In the genomic region with DNA sequence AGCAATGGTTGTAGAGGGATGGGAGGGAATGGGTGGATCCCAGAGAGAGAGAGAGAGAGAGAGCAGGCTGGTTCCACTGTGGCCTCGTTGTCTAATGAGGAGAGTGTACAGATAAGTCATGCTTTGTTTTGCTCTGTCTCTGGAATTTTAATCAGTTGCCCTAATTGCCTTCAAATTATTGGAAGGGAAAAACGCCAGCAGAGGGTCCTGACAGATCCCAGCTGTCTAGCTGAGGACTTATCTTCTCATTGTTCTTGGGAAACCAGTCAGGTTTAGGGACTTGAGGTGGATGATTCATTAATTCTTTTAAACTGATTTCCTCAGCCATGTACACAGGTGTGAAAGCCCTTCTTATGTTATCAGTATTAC, we compare ENCODE assay signal across 15 cellular contexts. TPM values are rescaled to one million over a fixed set of nuclear protein-coding genes. Genes with fewer than 3 reads are reported as not detected.
DNase-seq lines count a peak whose midpoint lies in the region; ATAC-seq and TF ChIP-seq lines count a peak whose summit lies in the region.
"Had no signal": no experiment of that assay in that cellular context is flagged by ENCODE, and none has a peak within 500 bp of the region (broad histone marks: within the 10 kb centered on the region; RNA-seq: fewer than 3 reads in every experiment).

No MANE protein-coding gene starts in this region.

- no peak overlapping the region for H3K4me3 ChIP-seq in fibroblast of pulmonary artery (replicated peaks; ENCODE audit: low read depth, low read length)

- TF ChIP-seq CTCF in fibroblast of pulmonary artery (IDR thresholded peaks at IDR 0.05; ENCODE audit: low read length, missing control alignments), result no peak

- DNase-seq in DMS 273 (lab: John Stamatoyannopoulos, UW; ENCODE audit: unreplicated experiment), result peak; percentile 41
- DNase-seq in DMS 273 treated with DMSO at 0.1 percent for 48 hours (lab: John Stamatoyannopoulos, UW), result no peak
- DNase-seq in RPMI7951 (ENCODE audit: low read depth), result peak; percentile 25
- peak; percentile 51 for DNase-seq in fibroblast of pulmonary artery (ENCODE audit: low read depth)
- peak; percentile 56 for DNase-seq in renal cortical epithelial cell (ENCODE audit: low read depth)
- DNase-seq in activated CD8-positive, alpha-beta memory T cell treated with anti-CD3 and anti-CD28 coated beads, Interleukin-2, amount 50 U/mL, for 4 hours, result no peak
- DNase-seq: activated CD4-positive, alpha-beta T cell treated with anti-CD3 and anti-CD28 coated beads, Interleukin-2, amount 50 U/mL, for 1 hour; activated effector memory CD4-positive, alpha-beta T cell treated with anti-CD3 and anti-CD28 coated beads, Interleukin-2, amount 50 U/mL, for 16 hours; Calu3; left ventricle myocardium superior; NCI-H1048; NCI-H446 treated with DMSO at 0.1 percent for 48 hours had no signal

- ATAC-seq in HG02938 (IDR thresholded peaks at IDR 0.05; ENCODE audit: unreplicated experiment) (no peak), GM21526 (IDR thresholded peaks at IDR 0.05; ENCODE audit: low FRiP score, unreplicated experiment) (no peak)
- ATAC-seq: left ventricle myocardium superior; natural killer cell treated with Interleukin-12 subunit alpha and Interleukin-12 subunit beta and Interleukin-15 and Interleukin-18, amount 100 ng/mL, for 72 hours had no signal

RNA-seq across cellular contexts. Expression of a gene that starts 58.5 kb away (rescaled TPM):
- 273 and 343 TPM in 2 replicates for total RNA-seq in RPMI7951 (2014; rRNA removed; shearing (Covaris generic))
- 64.9 and 90.2 TPM in 2 replicates for total RNA-seq in renal cortical epithelial cell

Comparison
In these comparisons a context has a peak if more than half of its experiments do, and no peak if none do; other contexts are left out.
1. DNase-seq: peak in DMS 273 (single experiment), RPMI7951 (single experiment), fibroblast of pulmonary artery (single experiment) and renal cortical epithelial cell (single experiment); none in DMS 273 treated with DMSO at 0.1 percent for 48 hours (single experiment) and activated CD8-positive, alpha-beta memory T cell treated with anti-CD3 and anti-CD28 coated beads, Interleukin-2, amount 50 U/mL, for 4 hours (single experiment).